Comparison of ENCODE assay signal across 8 cellular contexts in genomic region chr11:109946322-109946846, GRCh38.
DNase-seq lines count a peak whose midpoint lies in the region; ATAC-seq, FAIRE-seq and TF ChIP-seq lines count a peak whose summit lies in the region.

No MANE protein-coding gene starts in this region.

- FAIRE-seq in D721Med (lab: Jason Lieb, UNC) = peak; percentile 80

- no peaks in the 10 kb centered on the region for H3K36me3 ChIP-seq in muscle layer of colon (ENCODE audit: insufficient read depth, low read length)

- H3K9me3 Mint-ChIP-seq in stimulated activated naive B cell treated with anti-CD40 and anti-IgM and Interleukin-4, amounts not matched to agents 10 μg/mL and 1 μg/mL and 100 μg/mL, for 72 hours = no peaks in the 10 kb centered on the region

- H3K27me3 ChIP-seq in muscle layer of colon (ENCODE audit: control insufficient read depth in 1 of 2, insufficient read depth in 2 of 2, low read length in 2 of 2) = no peaks in the 10 kb centered on the region

- H3K4me1 ChIP-seq in muscle layer of colon (ENCODE audit: insufficient read depth, low read length) = peaks cover 10% of the 10 kb centered on the region

- peak overlapping the region; percentile 49 to 77 for H3K4me3 Mint-ChIP-seq in stimulated activated naive B cell treated with anti-CD40 and anti-IgM and Interleukin-4, amounts not matched to agents 10 μg/mL and 1 μg/mL and 100 μg/mL, for 72 hours

- H3K27me3 Mint-ChIP-seq in stimulated activated naive B cell treated with anti-CD40 and anti-IgM and Interleukin-4, amounts not matched to agents 10 μg/mL and 1 μg/mL and 100 μg/mL, for 72 hours = peaks cover 16 to 28% of the 10 kb centered on the region in 2 donors

- H3K4me3 ChIP-seq in muscle layer of colon (ENCODE audit: low read depth in 1 of 2, low read length in 2 of 2) = peak overlapping the region in 1 of 2 donors; percentile 44

- TF ChIP-seq CTCF in D721Med (IDR thresholded peaks at IDR 0.05; ENCODE audit: insufficient read depth, missing control alignments) (peak; percentile 97), GM20000 (IDR thresholded peaks at IDR 0.05; ENCODE audit: extremely low read depth, missing control alignments) (peak; percentile 93)

- DNase-seq in D721Med (ENCODE audit: insufficient read length, low spot score) (no peak), GM20000 (ENCODE audit: low spot score) (peak; percentile 63), NCI-H748 treated with DMSO at 0.1 percent for 48 hours (lab: John Stamatoyannopoulos, UW) (peak; percentile 67)
- DNase-seq in activated CD8-positive, alpha-beta memory T cell treated with anti-CD3 and anti-CD28 coated beads for 4 hours (ENCODE audit: low read depth in 2 of 2) = peak; percentile 4 to 11
- DNase-seq in stimulated activated naive B cell treated with anti-CD40 and anti-IgM and Interleukin-4, amounts not matched to agents 10 μg/mL and 1 μg/mL and 100 μg/mL, for 72 hours = peak; percentile 74

- peaks cover 6 to 16% of the 10 kb centered on the region in 2 donors for H3K4me1 Mint-ChIP-seq in stimulated activated naive B cell treated with anti-CD40 and anti-IgM and Interleukin-4, amounts not matched to agents 10 μg/mL and 1 μg/mL and 100 μg/mL, for 72 hours

- H3K9ac ChIP-seq in muscle layer of colon (ENCODE audit: low read length) = peak overlapping the region; percentile 2

- H3K9me3 ChIP-seq in muscle layer of colon (ENCODE audit: low read length) = no peaks in the 10 kb centered on the region

- H3K27ac Mint-ChIP-seq in stimulated activated naive B cell treated with anti-CD40 and anti-IgM and Interleukin-4, amounts not matched to agents 10 μg/mL and 1 μg/mL and 100 μg/mL, for 72 hours = peak overlapping the region; percentile 90

- ATAC-seq in HG03575 (IDR thresholded peaks at IDR 0.05; ENCODE audit: extremely low read depth, insufficient number of reproducible peaks, low FRiP score, unreplicated experiment) (peak; percentile 58), esophagus mucosa (peak; percentile 98)
- ATAC-seq in stimulated activated naive B cell treated with anti-CD40 and anti-IgM and Interleukin-4, amounts not matched to agents 10 μg/mL and 1 μg/mL and 100 μg/mL, for 72 hours (replicated peaks) = peak; percentile 96 to 97

- peaks cover 3% of the 10 kb centered on the region in 2 donors for H3K36me3 Mint-ChIP-seq in stimulated activated naive B cell treated with anti-CD40 and anti-IgM and Interleukin-4, amounts not matched to agents 10 μg/mL and 1 μg/mL and 100 μg/mL, for 72 hours

- H3K27ac ChIP-seq in muscle layer of colon (ENCODE audit: low read depth, low read length) = no peak overlapping the region
